In the genomic region with DNA sequence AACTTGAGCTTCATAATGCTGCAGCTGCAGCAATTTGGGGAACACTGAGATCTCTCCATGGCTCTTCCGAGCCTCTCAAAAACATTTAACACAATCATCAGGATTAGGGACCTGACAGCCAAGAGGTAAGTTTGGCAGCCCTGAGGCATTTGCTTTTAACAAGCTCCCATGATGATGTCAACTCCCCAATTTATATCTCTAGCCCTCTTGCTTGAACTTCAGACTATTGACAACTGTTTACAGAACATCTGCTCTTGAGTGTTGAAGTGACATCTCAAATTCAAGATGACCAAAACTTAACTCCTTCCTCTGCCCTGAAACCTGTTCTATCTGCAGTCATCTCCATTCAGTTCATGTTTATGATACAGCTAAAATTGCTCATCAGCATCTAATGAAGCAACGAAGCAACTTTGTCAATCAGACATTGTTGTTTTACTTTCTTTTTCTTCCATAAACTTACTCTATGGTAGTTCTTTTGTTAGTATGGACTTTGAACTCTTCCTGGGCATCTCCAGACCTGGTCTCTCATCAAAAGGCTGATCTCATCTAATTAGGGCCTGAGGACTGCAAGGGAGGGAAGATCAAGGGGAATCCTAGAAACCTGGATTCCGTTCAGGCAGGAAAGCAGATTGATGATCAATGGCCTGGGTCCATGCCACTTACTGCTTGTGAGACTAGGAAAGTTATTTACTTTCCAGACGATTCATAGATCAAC, we compare ENCODE assay signal across 25 cellular contexts. TPM values are rescaled to one million over a fixed set of nuclear protein-coding genes. Genes with fewer than 3 reads are reported as not detected.
"Had no signal": no experiment of that assay in that cellular context is flagged by ENCODE, and none has a peak within 500 bp of the region (broad histone marks: within the 10 kb centered on the region; RNA-seq: fewer than 3 reads in every experiment).

No MANE protein-coding gene starts in this region.

- H3K4me1 ChIP-seq: ascending aorta, parathyroid adenoma, sigmoid colon, thyroid gland had no signal

- H3K27me3 ChIP-seq: adrenal gland, ascending aorta, brain microvascular endothelial cell, sigmoid colon, thyroid gland had no signal

- H3K36me3 ChIP-seq: adrenal gland, brain microvascular endothelial cell, sigmoid colon, thyroid gland had no signal

- H3K9me3 Mint-ChIP-seq: memory B cell; naive B cell; T-helper 2 cell treated with Interferon-gamma antibody and Interleukin-4, amounts not matched to agents 5 μg/mL and 100 μg/mL, for 36 hours had no signal

- H3K4me3 ChIP-seq: adrenal gland, ascending aorta, sigmoid colon, thyroid gland had no signal

- H3K4me3 Mint-ChIP-seq: activated naive CD8-positive, alpha-beta T cell; memory B cell; naive B cell; T-helper 2 cell treated with Interferon-gamma antibody and Interleukin-4, amounts not matched to agents 5 μg/mL and 100 μg/mL, for 36 hours had no signal

- H3K27me3 Mint-ChIP-seq: activated naive CD8-positive, alpha-beta T cell; memory B cell had no signal

- H3K9me3 ChIP-seq: adrenal gland, ascending aorta, sigmoid colon, thyroid gland had no signal

- H3K27ac Mint-ChIP-seq: activated naive CD8-positive, alpha-beta T cell; memory B cell; T-helper 2 cell treated with Interferon-gamma antibody and Interleukin-4, amounts not matched to agents 5 μg/mL and 100 μg/mL, for 36 hours had no signal

- H3K27ac ChIP-seq: adrenal gland, ascending aorta, brain microvascular endothelial cell, parathyroid adenoma, sigmoid colon, thyroid gland, VCaP had no signal

- DNase-seq: activated CD4-positive, alpha-beta T cell treated with anti-CD3 and anti-CD28 coated beads, Interleukin-2, amount 50 U/mL, for 1 hour; activated CD4-positive, CD25-positive, alpha-beta regulatory T cell treated with anti-CD3 and anti-CD28 coated beads, Interleukin-2, amount 50 U/mL, for 72 hours; activated gamma-delta T cell treated with Interleukin-2 at 50 U/mL for 16 hours; activated T-cell treated with anti-CD3 and anti-CD28 coated beads, Interleukin-2, amount 50 U/mL, for 1 hour; adrenal gland; brain microvascular endothelial cell; caudate nucleus; effector memory CD4-positive, alpha-beta T cell; hippocampal formation; naive B cell; nucleus accumbens; sigmoid colon; stimulated activated CD4-positive, alpha-beta T cell treated with anti-CD3 and anti-CD28 coated beads, Interleukin-4, amount 100 ng/mL, for 24 hours; stimulated activated naive CD8-positive, alpha-beta T cell treated with anti-CD3 and anti-CD28 coated beads, Interleukin-15, Interleukin-2, amounts not matched to agents 100 U/mL and 50 U/mL, for 24 hours; substantia nigra; SW 1271; thyroid gland had no signal

- ATAC-seq: esophagus mucosa; stimulated activated naive CD8-positive, alpha-beta T cell treated with anti-CD3 and anti-CD28 coated beads, Interleukin-15, Interleukin-2, amounts not matched to agents 100 U/mL and 50 U/mL, for 24 hours had no signal

RNA-seq across cellular contexts. Expression of gene M1AP, which starts 54.0 kb away (rescaled TPM):
- total RNA-seq: ascending aorta, dermis microvascular lymphatic vessel endothelial cell had no signal
